11 cellular contexts compared by ENCODE assay signal in genomic region chr7:17402628-17403278, GRCh38.
DNase-seq lines count a peak whose midpoint lies in the region; ATAC-seq and TF ChIP-seq lines count a peak whose summit lies in the region.
"Had no signal": no experiment of that assay in that cellular context is flagged by ENCODE, and none has a peak within 500 bp of the region (broad histone marks: within the 10 kb centered on the region; RNA-seq: fewer than 3 reads in every experiment).

No MANE protein-coding gene starts in this region.

- no peaks in the 10 kb centered on the region for H3K9me2 ChIP-seq in Loucy (replicated peaks; ENCODE audit: low read depth, low read length)

- no peaks in the 10 kb centered on the region for H3K27me3 ChIP-seq in Loucy (ENCODE audit: insufficient read depth, low read length, poor library complexity, severe bottlenecking)
- no peaks in the 10 kb centered on the region for H3K27me3 ChIP-seq in spleen (replicated peaks in 1 of 7)
- H3K27me3 ChIP-seq in esophagus squamous epithelium: no peaks in the 10 kb centered on the region
- H3K27me3 ChIP-seq: transverse colon had no signal

- peak; percentile 75 for ATAC-seq in HG02588 (IDR thresholded peaks at IDR 0.05; ENCODE audit: unreplicated experiment)
- ATAC-seq: K562 had no signal

- CTCF ChIA-PET in activated CD4-positive, alpha-beta T cell treated with anti-CD3 and anti-CD28 coated beads, Interleukin-2, amount 10 ng/mL, durations not matched to agents 7 days and 5 days (lab: Charles Lee): interaction anchor here (0.7 kb wide), 1 partner anchor 48 kb away, joined by 5 read pairs; no protein-coding TSS in a partner anchor

- no peak overlapping the region for H3K4me2 ChIP-seq in Loucy (ENCODE audit: low read depth, low read length, poor library complexity, severe bottlenecking)

- H3K4me3 ChIP-seq in Loucy (ENCODE audit: low read length, poor library complexity, severe bottlenecking): no peak overlapping the region
- H3K4me3 ChIP-seq in spleen: peak overlapping the region in 1 of 8 donors; percentile 31
- H3K4me3 ChIP-seq in esophagus squamous epithelium: peak overlapping the region in 1 of 4 donors; percentile 9
- H3K4me3 ChIP-seq: K562, transverse colon had no signal

- H3K4me1 Mint-ChIP-seq in activated CD4-positive, alpha-beta T cell treated with anti-CD3 and anti-CD28 coated beads, Interleukin-2, amount 10 ng/mL, durations not matched to agents 7 days and 5 days: peaks cover 33% of the 10 kb centered on the region

- WGBS in spleen, 5 donors: 52 to 65% (median 60%) methylated on average over 9 of the region's 9 CpGs
- 58 to 68% methylated on average over 9 of the region's 9 CpGs for WGBS in esophagus squamous epithelium, 2 donors

- TF ChIP-seq CTCF in Loucy (conservative IDR thresholded peaks at IDR 0.05; ENCODE audit: low read length) (no peak), spleen (IDR thresholded peaks at IDR 0.05 in 8 of 11, conservative IDR thresholded peaks at IDR 0.05 in 3 of 11) (no peak), esophagus squamous epithelium (IDR thresholded peaks at IDR 0.05) (no peak)

- DNase-seq in activated CD4-positive, alpha-beta T cell treated with anti-CD3 and anti-CD28 coated beads, Interleukin-2, amount 10 ng/mL, durations not matched to agents 7 days and 5 days: no peak
- DNase-seq in activated CD4-positive, alpha-beta T cell treated with anti-CD3 and anti-CD28 coated beads for 1 hour: no peak
- DNase-seq in spleen (no peak), COLO668 (lab: John Stamatoyannopoulos, UW; ENCODE audit: unreplicated experiment) (no peak), NCI-H1417 treated with DMSO at 0.1 percent for 48 hours (lab: John Stamatoyannopoulos, UW) (no peak), esophagus squamous epithelium (lab: John Stamatoyannopoulos, UW) (no peak)
- DNase-seq: transverse colon had no signal

- H2AFZ ChIP-seq in Loucy (ENCODE audit: low read length): 0 out of 2 replicates have a peak overlapping the region, but pooled peaks have one; percentile 8

- intact Hi-C loops in spleen (cut with DNase I; ENCODE audit: low total_unique reads) (no loop called here), esophagus squamous epithelium (cut with DNase I) (no loop called here)

- peaks cover 8% of the 10 kb centered on the region for H3K27me3 Mint-ChIP-seq in activated CD4-positive, alpha-beta T cell treated with anti-CD3 and anti-CD28 coated beads, Interleukin-2, amount 10 ng/mL, durations not matched to agents 7 days and 5 days

- POLR2A ChIA-PET in activated CD4-positive, alpha-beta T cell treated with anti-CD3 and anti-CD28 coated beads, Interleukin-2, amount 10 ng/mL, durations not matched to agents 7 days and 5 days (lab: Charles Lee): no interaction called here

- no peaks in the 10 kb centered on the region for H3F3A ChIP-seq in Loucy (ENCODE audit: low read depth)

- H3K4me1 ChIP-seq in Loucy (ENCODE audit: insufficient read depth, low read length, poor library complexity, severe bottlenecking) (peaks cover 55% of the 10 kb centered on the region), spleen (peaks cover 7 to 61% (median 45%) of the 10 kb centered on the region in 6 donors), esophagus squamous epithelium (peaks cover 0 to 6% (median 0%) of the 10 kb centered on the region in 3 donors)

- H3K36me3 Mint-ChIP-seq in activated CD4-positive, alpha-beta T cell treated with anti-CD3 and anti-CD28 coated beads, Interleukin-2, amount 10 ng/mL, durations not matched to agents 7 days and 5 days (ENCODE audit: low read depth): peaks cover 4% of the 10 kb centered on the region

- H3K36me3 ChIP-seq in Loucy (ENCODE audit: insufficient read depth, low read length) (no peaks in the 10 kb centered on the region), spleen (no peaks in the 10 kb centered on the region), esophagus squamous epithelium (no peaks in the 10 kb centered on the region)
- H3K36me3 ChIP-seq: transverse colon had no signal

- peaks cover 4% of the 10 kb centered on the region for H3K9me3 Mint-ChIP-seq in activated CD4-positive, alpha-beta T cell treated with anti-CD3 and anti-CD28 coated beads, Interleukin-2, amount 10 ng/mL, durations not matched to agents 7 days and 5 days

- no peak for TF ChIP-seq POLR2A in spleen (IDR thresholded peaks at IDR 0.05)
- no peak for TF ChIP-seq POLR2A in esophagus squamous epithelium (IDR thresholded peaks at IDR 0.05)

- no peaks in the 10 kb centered on the region for H4K20me1 ChIP-seq in Loucy (ENCODE audit: insufficient read depth, low read length, poor library complexity, severe bottlenecking)

- peak overlapping the region; percentile 15 for H3K4me3 Mint-ChIP-seq in activated CD4-positive, alpha-beta T cell treated with anti-CD3 and anti-CD28 coated beads, Interleukin-2, amount 10 ng/mL, durations not matched to agents 7 days and 5 days

- H3K9me3 ChIP-seq in Loucy (ENCODE audit: insufficient read depth, low read depth, low read length): no peaks in the 10 kb centered on the region
- no peaks in the 10 kb centered on the region for H3K9me3 ChIP-seq in spleen
- no peaks in the 10 kb centered on the region for H3K9me3 ChIP-seq in esophagus squamous epithelium
- H3K9me3 ChIP-seq: transverse colon had no signal

- H3K27ac ChIP-seq in spleen (peak overlapping the region in 5 of 8 donors; percentile 9 to 52 (median 43)), esophagus squamous epithelium (no peak overlapping the region)
- H3K27ac ChIP-seq: epithelial cell of prostate, transverse colon had no signal

- H3K79me2 ChIP-seq in Loucy (ENCODE audit: insufficient read depth, low read length): no peaks in the 10 kb centered on the region

- H3K27ac Mint-ChIP-seq in activated CD4-positive, alpha-beta T cell treated with anti-CD3 and anti-CD28 coated beads, Interleukin-2, amount 10 ng/mL, durations not matched to agents 7 days and 5 days: peak overlapping the region; percentile 74

- no peak overlapping the region for H3K9ac ChIP-seq in Loucy (ENCODE audit: low read depth, low read length, poor library complexity, severe bottlenecking)

Comparison
In these comparisons a context has a peak if more than half of its experiments do, and no peak if none do; other contexts are left out.
1. H3K27ac ChIP-seq: peak in spleen (5 of 8); none in esophagus squamous epithelium (0 of 4).